ENCODE assay signal across 17 cellular contexts in the genomic region with DNA sequence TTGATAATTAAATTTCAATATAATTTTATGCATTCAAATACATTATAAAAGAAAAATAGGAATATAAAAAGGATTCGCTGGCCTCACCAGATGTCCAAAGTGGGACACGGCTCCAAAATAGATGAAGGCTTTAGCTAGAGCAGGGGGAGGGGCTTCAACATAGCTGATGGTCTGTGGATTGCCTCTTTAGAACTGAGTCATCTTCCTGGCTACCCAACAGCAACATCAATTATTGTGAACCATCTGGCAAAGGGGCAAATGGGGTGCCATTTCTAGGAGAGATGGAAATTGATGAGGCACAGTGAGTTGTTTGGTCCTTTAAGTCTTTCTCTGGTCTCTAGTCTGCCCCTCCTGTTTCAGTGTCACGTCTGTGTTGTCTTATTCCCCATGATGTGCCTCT. TPM values are rescaled to one million over a fixed set of nuclear protein-coding genes. Genes with fewer than 3 reads are reported as not detected.
"Had no signal": no experiment of that assay in that cellular context is flagged by ENCODE, and none has a peak within 500 bp of the region (broad histone marks: within the 10 kb centered on the region; RNA-seq: fewer than 3 reads in every experiment).

No MANE protein-coding gene starts in this region.

- H3K4me3 ChIP-seq: coronary artery, heart right ventricle, left ventricle myocardium inferior, thyroid gland had no signal

- H3K27me3 Mint-ChIP-seq: activated CD4-positive, alpha-beta memory T cell treated with anti-CD3 and anti-CD28 coated beads, Interleukin-2, amount 10 ng/mL, durations not matched to agents 7 days and 5 days; activated CD8-positive, alpha-beta memory T cell treated with anti-CD3 and anti-CD28 coated beads, Interleukin-2, amount 10 ng/mL, durations not matched to agents 7 days and 5 days had no signal

- DNase-seq: activated CD4-positive, alpha-beta memory T cell treated with anti-CD3 and anti-CD28 coated beads, Interleukin-2, amount 10 ng/mL, durations not matched to agents 7 days and 5 days; activated CD4-positive, alpha-beta T cell treated with anti-CD3 and anti-CD28 coated beads for 48 hours; activated CD4-positive, CD25-positive, alpha-beta regulatory T cell; activated CD8-positive, alpha-beta memory T cell treated with anti-CD3 and anti-CD28 coated beads, Interleukin-2, amount 10 ng/mL, durations not matched to agents 7 days and 5 days; activated naive CD4-positive, alpha-beta T cell treated with anti-CD3 and anti-CD28 coated beads for 36 hours; anterior cingulate cortex; brain microvascular endothelial cell; heart right ventricle; left ventricle myocardium inferior; mammary epithelial cell; stimulated activated CD4-positive, alpha-beta T cell treated with anti-CD3 and anti-CD28 coated beads, Interleukin-12 subunit alpha, Interleukin-12 subunit beta, amount 100 ng/mL, for 4 hours; stimulated activated CD4-positive, alpha-beta T cell treated with anti-CD3 and anti-CD28 coated beads, Interleukin-1b, Interleukin-23, amount 100 ng/mL, for 48 hours; stimulated activated CD8-positive, alpha-beta memory T cell treated with anti-CD3 and anti-CD28 coated beads, Interleukin-4, amount 100 ng/mL, for 48 hours; stimulated activated naive CD4-positive, alpha-beta T cell; thyroid gland had no signal

- ATAC-seq: activated CD8-positive, alpha-beta memory T cell treated with anti-CD3 and anti-CD28 coated beads, Interleukin-2, amount 10 ng/mL, durations not matched to agents 7 days and 5 days; heart right ventricle had no signal

- H3K9me3 Mint-ChIP-seq: activated naive CD4-positive, alpha-beta T cell treated with anti-CD3 and anti-CD28 coated beads for 36 hours; activated T-helper 2 cell treated with anti-CD3 and anti-CD28 coated beads, Interferon-gamma antibody, Interleukin-2, Interleukin-4, amounts not matched to agents 10 μg/mL and 5 μg/mL and 100 μg/mL, durations not matched to agents 14 hours and 24 hours and 36 hours had no signal

- H3K4me3 Mint-ChIP-seq: activated CD4-positive, alpha-beta memory T cell treated with anti-CD3 and anti-CD28 coated beads, Interleukin-2, amount 10 ng/mL, durations not matched to agents 7 days and 5 days; activated CD8-positive, alpha-beta memory T cell treated with anti-CD3 and anti-CD28 coated beads, Interleukin-2, amount 10 ng/mL, durations not matched to agents 7 days and 5 days; activated naive CD4-positive, alpha-beta T cell treated with anti-CD3 and anti-CD28 coated beads for 36 hours had no signal

- H3K27ac Mint-ChIP-seq: activated CD4-positive, alpha-beta memory T cell treated with anti-CD3 and anti-CD28 coated beads, Interleukin-2, amount 10 ng/mL, durations not matched to agents 7 days and 5 days; activated CD8-positive, alpha-beta memory T cell treated with anti-CD3 and anti-CD28 coated beads, Interleukin-2, amount 10 ng/mL, durations not matched to agents 7 days and 5 days; activated naive CD4-positive, alpha-beta T cell treated with anti-CD3 and anti-CD28 coated beads for 36 hours; activated T-helper 2 cell treated with anti-CD3 and anti-CD28 coated beads, Interferon-gamma antibody, Interleukin-2, Interleukin-4, amounts not matched to agents 10 μg/mL and 5 μg/mL and 100 μg/mL, durations not matched to agents 14 hours and 24 hours and 36 hours had no signal

RNA-seq across cellular contexts. Expression of a gene that starts 44.2 kb away (rescaled TPM):
- total RNA-seq: activated naive CD4-positive, alpha-beta T cell treated with anti-CD3 and anti-CD28 coated beads for 36 hours had no signal
